In genomic region chr1:198638894-198639319, GRCh38 we compare ENCODE assay signal across 9 cellular contexts. TPM values are rescaled to one million over a fixed set of nuclear protein-coding genes. Genes with fewer than 3 reads are reported as not detected.
DNase-seq lines count a peak whose midpoint lies in the region; ATAC-seq and TF ChIP-seq lines count a peak whose summit lies in the region.
"Had no signal": no experiment of that assay in that cellular context is flagged by ENCODE, and none has a peak within 500 bp of the region (broad histone marks: within the 10 kb centered on the region; RNA-seq: fewer than 3 reads in every experiment).

Gene PTPRC (plus strand): TSS chr1:198639040. CDS start chr1:198639269, 229 bp downstream.

- TF ChIP-seq POLR2A in gastroesophageal sphincter (IDR thresholded peaks at IDR 0.05) = no peak
- TF ChIP-seq POLR2A in thyroid gland (IDR thresholded peaks at IDR 0.05) = no peak

- ATAC-seq in GM18867 (IDR thresholded peaks at IDR 0.05; ENCODE audit: unreplicated experiment) (peak; percentile 85), HG02678 (IDR thresholded peaks at IDR 0.05; ENCODE audit: unreplicated experiment) (peak; percentile 67), gastroesophageal sphincter (no peak)

- no peaks in the 10 kb centered on the region for H3K36me3 ChIP-seq in gastroesophageal sphincter
- H3K36me3 ChIP-seq in thyroid gland = no peaks in the 10 kb centered on the region
- H3K36me3 ChIP-seq: SJSA1 had no signal

- H3K27me3 Mint-ChIP-seq in chondrocyte (ENCODE audit: low read depth) = no peaks in the 10 kb centered on the region

- WGBS in gastroesophageal sphincter (ENCODE audit: low coverage in 1 of 2), 2 donors = 55 to 60% methylated on average over 5 of the region's 5 CpGs
- 67 to 71% methylated on average over 5 of the region's 5 CpGs for WGBS in thyroid gland, 2 donors

- no peaks in the 10 kb centered on the region for H3K9me3 ChIP-seq in gastroesophageal sphincter
- no peaks in the 10 kb centered on the region for H3K9me3 ChIP-seq in thyroid gland
- H3K9me3 ChIP-seq: SJSA1 had no signal

- H3K36me3 Mint-ChIP-seq in chondrocyte (ENCODE audit: low read depth) = no peaks in the 10 kb centered on the region

- H3K4me3 ChIP-seq in gastroesophageal sphincter (peak within 1 kb of the TSS; percentile 17 to 24), thyroid gland (replicated peaks in 1 of 3) (no peak within 1 kb of the TSS)
- H3K4me3 ChIP-seq: SJSA1 had no signal

- DNase-seq in NOMO-1 treated with dmso at 0.1 percent for 144 hours (lab: John Stamatoyannopoulos, UW; ENCODE audit: unreplicated experiment) (peak; percentile 81), thyroid gland (no peak), NCI-H1436 treated with DMSO at 0.1 percent for 48 hours (lab: John Stamatoyannopoulos, UW) (no peak), GM19238 (ENCODE audit: insufficient read length, low spot score) (no peak), chondrocyte (ENCODE audit: low spot score) (no peak)

- H3K4me1 Mint-ChIP-seq in chondrocyte (ENCODE audit: low read depth) = peaks cover 6% of the 10 kb centered on the region

- H3K4me3 Mint-ChIP-seq in chondrocyte (ENCODE audit: unreplicated experiment) = no peak within 1 kb of the TSS

- H3K27ac ChIP-seq in gastroesophageal sphincter (peak within 1 kb of the TSS in 1 of 4 donors; percentile 25), thyroid gland (no peak within 1 kb of the TSS)
- H3K27ac ChIP-seq: SJSA1 had no signal

- TF ChIP-seq EP300 in gastroesophageal sphincter (IDR thresholded peaks at IDR 0.05) = no peak

- H3K4me1 ChIP-seq in gastroesophageal sphincter = no peaks in the 10 kb centered on the region
- H3K4me1 ChIP-seq in thyroid gland = no peaks in the 10 kb centered on the region
- H3K4me1 ChIP-seq: SJSA1 had no signal

- H3K9me3 Mint-ChIP-seq in chondrocyte (ENCODE audit: low read depth) = no peaks in the 10 kb centered on the region

- intact Hi-C loops in thyroid gland (cut with DNase I) = no loop called here

- no peaks in the 10 kb centered on the region for H3K27me3 ChIP-seq in gastroesophageal sphincter
- H3K27me3 ChIP-seq in thyroid gland = no peaks in the 10 kb centered on the region
- H3K27me3 ChIP-seq: SJSA1 had no signal

- H3K27ac Mint-ChIP-seq in chondrocyte (ENCODE audit: unreplicated experiment) = no peak within 1 kb of the TSS

- TF ChIP-seq CTCF in gastroesophageal sphincter (IDR thresholded peaks at IDR 0.05) (no peak), thyroid gland (IDR thresholded peaks at IDR 0.05) (no peak), chondrocyte (IDR thresholded peaks at IDR 0.05) (no peak)

RNA-seq across cellular contexts. Expression of gene PTPRC, which starts in this region (rescaled TPM):
- total RNA-seq in gastroesophageal sphincter (10 to 100 TPM in 2 of 4 donors, 1 to 10 TPM in 2; 5.0 to 31.9 (median 12.9) TPM), thyroid gland (10 to 100 TPM; 11.5 to 23.8 (median 16.9) TPM), chondrocyte (not detected in 3 replicates)
- total RNA-seq: SJSA1 had no signal

Comparison
In these comparisons a context has a peak if more than half of its experiments do, and no peak if none do; other contexts are left out.
1. H3K4me3 ChIP-seq: peak in gastroesophageal sphincter (2 of 2); none in thyroid gland (0 of 3).